In the genomic region with DNA sequence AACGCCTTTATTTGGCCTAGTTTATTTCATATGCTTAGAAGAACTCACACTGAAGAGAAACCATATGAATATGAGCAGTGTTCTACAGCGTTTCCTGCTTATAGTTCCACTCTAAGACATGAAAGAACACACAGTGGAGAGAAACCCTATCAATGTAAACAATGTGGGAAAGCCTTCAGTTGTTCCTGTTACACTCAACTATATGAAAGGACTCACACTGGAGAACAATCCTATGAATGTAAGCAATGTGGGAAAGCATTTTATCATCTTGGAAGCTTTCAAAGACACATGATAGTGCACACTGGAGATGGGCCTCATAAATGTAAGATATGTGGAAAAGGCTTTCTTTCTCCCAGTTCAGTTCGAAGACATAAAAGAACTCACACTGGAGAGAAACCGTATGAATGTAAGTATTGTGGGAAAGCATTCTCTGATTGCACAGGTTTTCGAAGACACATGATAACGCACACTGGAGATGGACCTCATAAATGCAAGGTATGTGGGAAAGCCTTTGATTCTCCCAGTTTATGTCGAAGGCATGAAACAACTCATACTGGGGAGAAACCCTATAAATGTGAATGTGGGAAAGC, we compare ENCODE assay signal across 27 cellular contexts. TPM values are rescaled to one million over a fixed set of nuclear protein-coding genes. Genes with fewer than 3 reads are reported as not detected.
"Had no signal": no experiment of that assay in that cellular context is flagged by ENCODE, and none has a peak within 500 bp of the region (broad histone marks: within the 10 kb centered on the region; RNA-seq: fewer than 3 reads in every experiment).

No MANE protein-coding gene starts in this region.

- FAIRE-seq: endothelial cell of umbilical vein, small intestine had no signal

- H3K27me3 Mint-ChIP-seq: activated CD4-positive, alpha-beta T cell treated with anti-CD3 and anti-CD28 coated beads, Interleukin-2, amount 10 ng/mL, durations not matched to agents 7 days and 5 days; activated CD8-positive, alpha-beta memory T cell treated with anti-CD3 and anti-CD28 coated beads, Interleukin-2, amount 10 ng/mL, durations not matched to agents 7 days and 5 days; activated CD8-positive, alpha-beta T cell treated with anti-CD3 and anti-CD28 coated beads for 36 hours; activated naive CD4-positive, alpha-beta T cell treated with anti-CD3 and anti-CD28 coated beads, Interleukin-2, amount 50 U/mL, for 24 hours; stimulated activated memory B cell treated with anti-CD40 and anti-IgM and Interleukin-4, amounts not matched to agents 10 μg/mL and 1 μg/mL and 100 μg/mL, for 72 hours; type B pancreatic cell had no signal

- H3K27ac Mint-ChIP-seq: activated CD4-positive, alpha-beta T cell treated with anti-CD3 and anti-CD28 coated beads, Interleukin-2, amount 10 ng/mL, durations not matched to agents 7 days and 5 days; activated CD8-positive, alpha-beta memory T cell treated with anti-CD3 and anti-CD28 coated beads, Interleukin-2, amount 10 ng/mL, durations not matched to agents 7 days and 5 days; activated CD8-positive, alpha-beta T cell treated with anti-CD3 and anti-CD28 coated beads for 36 hours; activated naive CD4-positive, alpha-beta T cell treated with anti-CD3 and anti-CD28 coated beads, Interleukin-2, amount 50 U/mL, for 24 hours; nephron; stimulated activated memory B cell treated with anti-CD40 and anti-IgM and Interleukin-4, amounts not matched to agents 10 μg/mL and 1 μg/mL and 100 μg/mL, for 72 hours; T-helper 2 cell treated with Interferon-gamma antibody and Interleukin-4, amounts not matched to agents 5 μg/mL and 100 μg/mL, for 36 hours; type B pancreatic cell had no signal

- H3K4me3 Mint-ChIP-seq: activated CD4-positive, alpha-beta T cell treated with anti-CD3 and anti-CD28 coated beads, Interleukin-2, amount 10 ng/mL, durations not matched to agents 7 days and 5 days; activated CD8-positive, alpha-beta memory T cell treated with anti-CD3 and anti-CD28 coated beads, Interleukin-2, amount 10 ng/mL, durations not matched to agents 7 days and 5 days; activated CD8-positive, alpha-beta T cell treated with anti-CD3 and anti-CD28 coated beads for 36 hours; activated naive CD4-positive, alpha-beta T cell treated with anti-CD3 and anti-CD28 coated beads, Interleukin-2, amount 50 U/mL, for 24 hours; nephron; stimulated activated memory B cell treated with anti-CD40 and anti-IgM and Interleukin-4, amounts not matched to agents 10 μg/mL and 1 μg/mL and 100 μg/mL, for 72 hours; T-helper 2 cell treated with Interferon-gamma antibody and Interleukin-4, amounts not matched to agents 5 μg/mL and 100 μg/mL, for 36 hours; type B pancreatic cell had no signal

- H3K27ac ChIP-seq: ascending aorta, esophagus muscularis mucosa, gastrocnemius medialis, neutrophil, ovary, psoas muscle, testis, VCaP had no signal

- H3K4me3 ChIP-seq: esophagus muscularis mucosa, ovary, psoas muscle, testis had no signal

- H3K27me3 ChIP-seq: ascending aorta, esophagus muscularis mucosa, gastrocnemius medialis, neutrophil, ovary, testis had no signal

- H3K4me1 Mint-ChIP-seq: activated CD4-positive, alpha-beta T cell treated with anti-CD3 and anti-CD28 coated beads, Interleukin-2, amount 10 ng/mL, durations not matched to agents 7 days and 5 days; activated CD8-positive, alpha-beta memory T cell treated with anti-CD3 and anti-CD28 coated beads, Interleukin-2, amount 10 ng/mL, durations not matched to agents 7 days and 5 days; activated naive CD4-positive, alpha-beta T cell treated with anti-CD3 and anti-CD28 coated beads, Interleukin-2, amount 50 U/mL, for 24 hours; nephron; stimulated activated memory B cell treated with anti-CD40 and anti-IgM and Interleukin-4, amounts not matched to agents 10 μg/mL and 1 μg/mL and 100 μg/mL, for 72 hours had no signal

- H3K9me3 ChIP-seq: testis had no signal

- ATAC-seq: activated CD8-positive, alpha-beta memory T cell treated with anti-CD3 and anti-CD28 coated beads, Interleukin-2, amount 10 ng/mL, durations not matched to agents 7 days and 5 days; activated CD8-positive, alpha-beta T cell treated with anti-CD3 and anti-CD28 coated beads for 36 hours; gastrocnemius medialis; left ventricle myocardium superior; psoas muscle; right cardiac atrium; stimulated activated memory B cell treated with anti-CD40 and anti-IgM and Interleukin-4, amounts not matched to agents 10 μg/mL and 1 μg/mL and 100 μg/mL, for 72 hours had no signal

- DNase-seq: activated CD4-positive, alpha-beta T cell treated with anti-CD3 and anti-CD28 coated beads, Interleukin-2, amount 10 ng/mL, durations not matched to agents 7 days and 5 days; activated CD4-positive, CD25-positive, alpha-beta regulatory T cell treated with anti-CD3 and anti-CD28 coated beads, Interleukin-2, amount 50 U/mL, for 72 hours; activated CD8-positive, alpha-beta memory T cell treated with anti-CD3 and anti-CD28 coated beads, Interleukin-2, amount 10 ng/mL, durations not matched to agents 7 days and 5 days; activated CD8-positive, alpha-beta T cell treated with anti-CD3 and anti-CD28 coated beads for 36 hours; activated effector memory CD4-positive, alpha-beta T cell treated with anti-CD3 and anti-CD28 coated beads, Interleukin-2, amount 50 U/mL, for 16 hours; activated T-cell treated with anti-CD3 and anti-CD28 coated beads for 4 hours; central memory CD4-positive, alpha-beta T cell; effector memory CD4-positive, alpha-beta T cell; gastrocnemius medialis; hippocampal formation; left ventricle myocardium superior; ovary; psoas muscle; right cardiac atrium; small intestine; stimulated activated CD4-positive, alpha-beta T cell treated with anti-CD3 and anti-CD28 coated beads, Interleukin-15, amount 100 ng/mL, for 24 hours; testis had no signal

- H3K4me1 ChIP-seq: ascending aorta, esophagus muscularis mucosa, gastrocnemius medialis, psoas muscle, testis had no signal

RNA-seq across cellular contexts. Expression of a gene that starts 17.8 kb away (rescaled TPM):
- total RNA-seq: ascending aorta had no signal
